In genomic region chr2:98692090-98692991, GRCh38 we compare ENCODE assay signal across 20 cellular contexts. TPM values are rescaled to one million over a fixed set of nuclear protein-coding genes. Genes with fewer than 3 reads are reported as not detected.
A peak's percentile ranks its signal among the peaks of the same experiment; 100 is the strongest.
DNase-seq lines count a peak whose midpoint lies in the region; ATAC-seq, FAIRE-seq and TF ChIP-seq lines count a peak whose summit lies in the region.
"Had no signal": no experiment of that assay in that cellular context is flagged by ENCODE, and none has a peak within 500 bp of the region (broad histone marks: within the 10 kb centered on the region; RNA-seq: fewer than 3 reads in every experiment).

No MANE protein-coding gene starts in this region.

- no peaks in the 10 kb centered on the region for H3K9me3 Mint-ChIP-seq in activated CD4-positive, alpha-beta T cell treated with anti-CD3 and anti-CD28 coated beads, Interleukin-2, amount 10 ng/mL, durations not matched to agents 24 days and 14 days
- H3K9me3 Mint-ChIP-seq in CD8-positive, alpha-beta memory T cell, result no peaks in the 10 kb centered on the region
- H3K9me3 Mint-ChIP-seq in activated naive CD4-positive, alpha-beta T cell treated with anti-CD3 and anti-CD28 coated beads, Interleukin-2, amount 50 U/mL, for 72 hours, result no peaks in the 10 kb centered on the region
- H3K9me3 Mint-ChIP-seq: GM23338 had no signal

- H3K36me3 ChIP-seq in CD8-positive, alpha-beta memory T cell (ENCODE audit: insufficient read depth, low read length), result no peaks in the 10 kb centered on the region
- H3K36me3 ChIP-seq in HepG2 (replicated peaks in 1 of 2; ENCODE audit: control insufficient read depth in 1 of 2, insufficient read depth in 2 of 2, low read length in 2 of 2) (no peaks in the 10 kb centered on the region; a peak in 3 of 5 replicates), A673 (ENCODE audit: insufficient read depth, low read length, poor library complexity, severe bottlenecking) (no peaks in the 10 kb centered on the region)
- H3K36me3 ChIP-seq: right atrium auricular region, upper lobe of right lung had no signal

- TF ChIP-seq RAD21 in HepG2 (CRISPR knock-in tag; IDR thresholded peaks at IDR 0.05), result no peak

- CTCF ChIA-PET in CD8-positive, alpha-beta memory T cell (lab: Charles Lee), result interaction anchor here (1.5 to 3.4 kb wide), 4 partner anchors 13 to 43 kb away, joined by 3 to 8 read pairs (median 5); no protein-coding TSS in a partner anchor
- CTCF ChIA-PET in HepG2 (lab: Yijun Ruan, JAX; ENCODE audit: low intra/inter-chr PET ratio, low total read pairs) (no interaction called here), A673 (lab: Charles Lee) (interaction anchor here (0.6 kb wide), 1 partner anchor 9 kb away, joined by 3 read pairs; no protein-coding TSS in a partner anchor)

- peak overlapping the region; percentile 53 for H3K4me3 Mint-ChIP-seq in activated CD4-positive, alpha-beta T cell treated with anti-CD3 and anti-CD28 coated beads, Interleukin-2, amount 10 ng/mL, durations not matched to agents 24 days and 14 days
- peak overlapping the region in 6 of 7 donors; percentile 4 to 75 (median 50) for H3K4me3 Mint-ChIP-seq in CD8-positive, alpha-beta memory T cell
- H3K4me3 Mint-ChIP-seq: B cell, GM23338 had no signal

- TF ChIP-seq CTCF in HepG2 (CRISPR knock-in tag; IDR thresholded peaks at IDR 0.05), result no peak
- no peak for TF ChIP-seq CTCF in A673 (conservative IDR thresholded peaks at IDR 0.05; ENCODE audit: low read depth, low read length)

- no peak for DNase-seq in activated CD4-positive, alpha-beta T cell treated with anti-CD3 and anti-CD28 coated beads, Interleukin-2, amount 10 ng/mL, durations not matched to agents 24 days and 14 days
- no peak for DNase-seq in activated CD4-positive, alpha-beta T cell treated with anti-CD3 and anti-CD28 coated beads, Interleukin-2, amount 50 U/mL, for 1 hour
- no peak for DNase-seq in CD8-positive, alpha-beta memory T cell
- no peak for DNase-seq in activated naive CD4-positive, alpha-beta T cell treated with anti-CD3 and anti-CD28 coated beads, Interleukin-2, amount 50 U/mL, for 72 hours (ENCODE audit: low spot score in 2 of 2)
- DNase-seq in HepG2 (ENCODE audit: low spot score) (no peak), A673 (ENCODE audit: low spot score) (no peak), mesenteric fat pad (ENCODE audit: low spot score) (no peak)
- DNase-seq: activated CD4-positive, alpha-beta T cell treated with anti-CD3 and anti-CD28 coated beads for 1 hour; cortex of kidney; DND-41; Kasumi-1; mesenchymal stem cell; NCI-H187 treated with DMSO at 0.1 percent for 48 hours; upper lobe of right lung had no signal

- H2AFZ ChIP-seq in HepG2 (ENCODE audit: low read length), result no peak overlapping the region
- H2AFZ ChIP-seq: GM23338 had no signal

- H3K27ac Mint-ChIP-seq in activated CD4-positive, alpha-beta T cell treated with anti-CD3 and anti-CD28 coated beads, Interleukin-2, amount 10 ng/mL, durations not matched to agents 24 days and 14 days, result peak overlapping the region; percentile 83
- H3K27ac Mint-ChIP-seq in CD8-positive, alpha-beta memory T cell, result peak overlapping the region; percentile 34 to 90 (median 80)
- peak overlapping the region; percentile 74 to 85 for H3K27ac Mint-ChIP-seq in activated naive CD4-positive, alpha-beta T cell treated with anti-CD3 and anti-CD28 coated beads, Interleukin-2, amount 50 U/mL, for 72 hours
- H3K27ac Mint-ChIP-seq: B cell, GM23338 had no signal

- 0 out of 2 replicates have a peak overlapping the region, but pooled peaks have one; percentile 21 for H3K4me2 ChIP-seq in HepG2 (ENCODE audit: low read depth, low read length)
- H3K4me2 ChIP-seq: GM23338 had no signal

- no peak overlapping the region for H3K4me3 ChIP-seq in CD8-positive, alpha-beta memory T cell (ENCODE audit: low read length)
- H3K4me3 ChIP-seq in HepG2 (replicated peaks in 1 of 3; ENCODE audit: insufficient read depth in 1 of 3, low read depth in 2 of 3, low read length in 3 of 3), result no peak overlapping the region
- no peak overlapping the region for H3K4me3 ChIP-seq in A673 (ENCODE audit: low read depth, low read length, poor library complexity, severe bottlenecking)
- H3K4me3 ChIP-seq: GM23338, right atrium auricular region, upper lobe of right lung had no signal

- peaks cover 7% of the 10 kb centered on the region; the same call in 1 of the 2 replicates for H4K20me1 ChIP-seq in HepG2 (ENCODE audit: insufficient read depth, low read length)

- TF ChIP-seq EP300 in HepG2 (IDR thresholded peaks at IDR 0.05; ENCODE audit: low read depth in 2 of 2, low read length in 2 of 2) (no peak), HepG2 (CRISPR knock-in tag; IDR thresholded peaks at IDR 0.05; ENCODE audit: borderline replicate concordance) (no peak)

- in situ Hi-C loops in HepG2 (cut with HindIII; ENCODE audit: extremely low pct_ligation_motif_present, low pct_unique_long_range_greater_than_20kb), result no loop called here

- peak; percentile 72 to 90 for ATAC-seq in activated naive CD4-positive, alpha-beta T cell treated with anti-CD3 and anti-CD28 coated beads, Interleukin-2, amount 50 U/mL, for 72 hours
- ATAC-seq in HepG2, result no peak
- no peak for ATAC-seq in HG02852 (IDR thresholded peaks at IDR 0.05; ENCODE audit: unreplicated experiment)
- ATAC-seq: GM23338, upper lobe of right lung had no signal

- intact Hi-C loops in activated CD4-positive, alpha-beta T cell treated with anti-CD3 and anti-CD28 coated beads, Interleukin-2, amount 10 ng/mL, durations not matched to agents 24 days and 14 days (cut with micrococcal nuclease), result loop anchor here (1.0 to 2.0 kb wide), 4 partner anchors 18 to 76 kb away; no protein-coding TSS in a partner anchor
- intact Hi-C loops in HepG2 (cut with micrococcal nuclease; ENCODE audit: unreplicated experiment) (loop anchor here (5.0 kb wide), 1 partner anchor 35 kb away; no protein-coding TSS in a partner anchor), A673 (cut with micrococcal nuclease; ENCODE audit: unreplicated experiment) (no loop called here)

- BruUV-seq in HepG2 (replicated peaks; lab: Mats Ljungman, UMichigan) (no TSS peak), A673 (replicated peaks; lab: Mats Ljungman, UMichigan) (no TSS peak)

- no peaks in the 10 kb centered on the region for H3K27me3 ChIP-seq in CD8-positive, alpha-beta memory T cell (ENCODE audit: insufficient read depth, low read length, poor library complexity, severe bottlenecking)
- H3K27me3 ChIP-seq in HepG2 (ENCODE audit: control insufficient read depth in 1 of 2, insufficient read depth in 2 of 2, low read length in 2 of 2) (no peaks in the 10 kb centered on the region), A673 (replicated peaks; ENCODE audit: insufficient read depth, low read depth, low read length, poor library complexity) (no peaks in the 10 kb centered on the region)
- H3K27me3 ChIP-seq: right atrium auricular region, upper lobe of right lung had no signal

- no peaks in the 10 kb centered on the region for H3K27me3 Mint-ChIP-seq in activated CD4-positive, alpha-beta T cell treated with anti-CD3 and anti-CD28 coated beads, Interleukin-2, amount 10 ng/mL, durations not matched to agents 24 days and 14 days
- no peaks in the 10 kb centered on the region for H3K27me3 Mint-ChIP-seq in CD8-positive, alpha-beta memory T cell
- H3K27me3 Mint-ChIP-seq: B cell had no signal

- no peak overlapping the region for H3K27ac ChIP-seq in CD8-positive, alpha-beta memory T cell (ENCODE audit: low read depth, low read length)
- H3K27ac ChIP-seq in HepG2 (ENCODE audit: extremely low read length, insufficient read depth, low read length) (no peak overlapping the region), A673 (ENCODE audit: low read depth, low read length, poor library complexity, severe bottlenecking) (no peak overlapping the region)
- H3K27ac ChIP-seq: right atrium auricular region, upper lobe of right lung had no signal

- H3K4me1 Mint-ChIP-seq in activated CD4-positive, alpha-beta T cell treated with anti-CD3 and anti-CD28 coated beads, Interleukin-2, amount 10 ng/mL, durations not matched to agents 24 days and 14 days, result peaks cover 59% of the 10 kb centered on the region
- peaks cover 81 to 99% (median 96%) of the 10 kb centered on the region in 3 donors for H3K4me1 Mint-ChIP-seq in CD8-positive, alpha-beta memory T cell

- TF ChIP-seq POLR2A in HepG2 (IDR thresholded peaks at IDR 0.05; ENCODE audit: insufficient read depth in 1 of 2, low read depth in 2 of 2, low read length in 2 of 2), result no peak

- H3K9me3 ChIP-seq in CD8-positive, alpha-beta memory T cell (ENCODE audit: low read length), result no peaks in the 10 kb centered on the region
- H3K9me3 ChIP-seq in HepG2 (ENCODE audit: low read length) (no peaks in the 10 kb centered on the region), A673 (ENCODE audit: low read depth, low read length, poor library complexity, severe bottlenecking) (no peaks in the 10 kb centered on the region)
- H3K9me3 ChIP-seq: right atrium auricular region, upper lobe of right lung had no signal

- POLR2A ChIA-PET in CD8-positive, alpha-beta memory T cell (lab: Charles Lee), result no interaction called here
- POLR2A ChIA-PET in HepG2 (lab: Yijun Ruan, JAX), result interaction anchor here (1.8 kb wide), 2 partner anchors 10 to 12 kb away, joined by 5 to 7 read pairs; no protein-coding TSS in a partner anchor
- POLR2A ChIA-PET in A673 (lab: Charles Lee; ENCODE audit: low non-redundant PET), result no interaction called here

- WGBS in HepG2 (ENCODE audit: low lambda C conversion rate), result 83% methylated on average over 6 of the region's 6 CpGs

- H3K36me3 Mint-ChIP-seq in activated CD4-positive, alpha-beta T cell treated with anti-CD3 and anti-CD28 coated beads, Interleukin-2, amount 10 ng/mL, durations not matched to agents 24 days and 14 days (ENCODE audit: low read depth), result peaks cover 23% of the 10 kb centered on the region
- peaks cover 0 to 48% (median 12%) of the 10 kb centered on the region in 3 donors for H3K36me3 Mint-ChIP-seq in CD8-positive, alpha-beta memory T cell
- peaks cover 0 to 51% of the 10 kb centered on the region in 2 donors for H3K36me3 Mint-ChIP-seq in activated naive CD4-positive, alpha-beta T cell treated with anti-CD3 and anti-CD28 coated beads, Interleukin-2, amount 50 U/mL, for 72 hours

- peaks cover 87% of the 10 kb centered on the region for H3K79me2 ChIP-seq in HepG2 (ENCODE audit: insufficient read depth, low read length)

- H3K9ac ChIP-seq in HepG2 (ENCODE audit: insufficient read depth, low read depth, low read length), result no peak overlapping the region

- peaks cover 80% of the 10 kb centered on the region for H3K4me1 ChIP-seq in CD8-positive, alpha-beta memory T cell (ENCODE audit: insufficient read depth, low read length)
- H3K4me1 ChIP-seq in HepG2 (ENCODE audit: insufficient read depth, low read length), result peaks cover 25% of the 10 kb centered on the region
- H3K4me1 ChIP-seq in A673 (ENCODE audit: insufficient read depth, low read length, poor library complexity, severe bottlenecking), result no peaks in the 10 kb centered on the region
- H3K4me1 ChIP-seq: upper lobe of right lung had no signal

- no peak for FAIRE-seq in HepG2 (lab: Jason Lieb, UNC)
- FAIRE-seq: endometrium, GM19239 had no signal

RNA-seq across cellular contexts. Expression of gene MGAT4A, which starts 38.6 kb away (rescaled TPM):
- 48.8 and 49.2 TPM in 2 replicates for total RNA-seq in activated CD4-positive, alpha-beta T cell treated with anti-CD3 and anti-CD28 coated beads, Interleukin-2, amount 10 ng/mL, durations not matched to agents 24 days and 14 days
- 10 to 100 TPM; 65.2 to 66.8 TPM for total RNA-seq in CD8-positive, alpha-beta memory T cell
- polyA plus RNA-seq in CD8-positive, alpha-beta memory T cell, result 211 TPM
- total RNA-seq in activated naive CD4-positive, alpha-beta T cell treated with anti-CD3 and anti-CD28 coated beads, Interleukin-2, amount 50 U/mL, for 72 hours, result 10 to 100 TPM; 59.1 to 95.6 TPM
- total RNA-seq in HepG2 (2016; rRNA removed; fragmentation: Illumina TruSeq; extraction: Trizol) (90.9 and 97.6 TPM in 2 replicates), A673 (2021) (0.09 and 0.39 TPM in 2 replicates), mesenteric fat pad (50.6 TPM)
- total RNA-seq in HepG2 (2016; cell fraction: cytosol; rRNA removed; fragmentation: Illumina TruSeq; extraction: Trizol; ENCODE audit: low read depth), result 50.4 and 51.6 TPM in 2 replicates
- 92.4 and 95.8 TPM in 2 replicates for total RNA-seq in HepG2 (2016; cell fraction: insoluble cytoplasmic fraction; rRNA removed; fragmentation: Illumina TruSeq; extraction: Trizol)
- total RNA-seq in HepG2 (2016; cell fraction: membrane; rRNA removed; fragmentation: Illumina TruSeq; extraction: Trizol), result 77.5 and 91.0 TPM in 2 replicates
- 116 and 118 TPM in 2 replicates for total RNA-seq in HepG2 (2016; cell fraction: nucleus; rRNA removed; fragmentation: Illumina TruSeq; extraction: Trizol)
- 38.4 and 47.2 TPM in 2 replicates for polyA plus RNA-seq in HepG2 (2011; rRNA removed)
- polyA plus RNA-seq in HepG2 (2011; cell fraction: cytosol; rRNA removed), result 18.0 and 30.5 TPM in 2 replicates
- polyA plus RNA-seq in HepG2 (2011; cell fraction: nucleus; rRNA removed), result 26.7 and 31.3 TPM in 2 replicates
- polyA plus RNA-seq in HepG2 (2012), result 57.2 and 70.3 TPM in 2 replicates
- 40.5 and 43.0 TPM in 2 replicates for polyA plus RNA-seq in HepG2 (2016; cell fraction: cytosol; fragmentation: Illumina TruSeq; extraction: Trizol; ENCODE audit: low read depth)
- 43.1 and 44.6 TPM in 2 replicates for polyA plus RNA-seq in HepG2 (2016; cell fraction: insoluble cytoplasmic fraction; fragmentation: Illumina TruSeq; extraction: Trizol; ENCODE audit: low read depth)
- polyA plus RNA-seq in HepG2 (2016; cell fraction: membrane; fragmentation: Illumina TruSeq; extraction: Trizol; ENCODE audit: low read depth), result 40.4 and 43.5 TPM in 2 replicates
- polyA plus RNA-seq in HepG2 (2016; cell fraction: nucleus; fragmentation: Illumina TruSeq; extraction: Trizol; ENCODE audit: insufficient read depth, low read depth), result 58.4 and 61.2 TPM in 2 replicates
- polyA minus RNA-seq in HepG2 (2011; rRNA and poly(A)+ RNA removed; ENCODE audit: low replicate concordance), result 0.05 and 64.4 TPM in 2 replicates
- polyA minus RNA-seq in HepG2 (2011; cell fraction: cytosol; rRNA and poly(A)+ RNA removed), result 52.3 and 65.5 TPM in 2 replicates
- 154 and 209 TPM in 2 replicates for polyA minus RNA-seq in HepG2 (2011; cell fraction: nucleus; rRNA and poly(A)+ RNA removed)

Comparison
In these comparisons a context has a peak if more than half of its experiments do, and no peak if none do; other contexts are left out.
1. ATAC-seq: peak in activated naive CD4-positive, alpha-beta T cell treated with anti-CD3 and anti-CD28 coated beads, Interleukin-2, amount 50 U/mL, for 72 hours (2 of 2); none in HepG2 (single experiment) and HG02852 (single experiment).
2. RNA of gene MGAT4A, which starts 38.6 kb away (total RNA-seq): 59.1 to 95.6 TPM in activated naive CD4-positive, alpha-beta T cell treated with anti-CD3 and anti-CD28 coated beads, Interleukin-2, amount 50 U/mL, for 72 hours, 50.4 to 118 TPM in HepG2, 65.2 to 66.8 TPM in CD8-positive, alpha-beta memory T cell, 50.6 TPM in mesenteric fat pad (single experiment) and 48.8 to 49.2 TPM in activated CD4-positive, alpha-beta T cell treated with anti-CD3 and anti-CD28 coated beads, Interleukin-2, amount 10 ng/mL, durations not matched to agents 24 days and 14 days; 0.09 to 0.39 TPM in A673; every median in the first group is over 10 times any median in the second.
3. Peak in every context shown above with its lines, with median percentiles within 50 percentile points of each other: H3K27ac Mint-ChIP-seq.